30 cellular contexts compared by ENCODE assay signal in the genomic region with DNA sequence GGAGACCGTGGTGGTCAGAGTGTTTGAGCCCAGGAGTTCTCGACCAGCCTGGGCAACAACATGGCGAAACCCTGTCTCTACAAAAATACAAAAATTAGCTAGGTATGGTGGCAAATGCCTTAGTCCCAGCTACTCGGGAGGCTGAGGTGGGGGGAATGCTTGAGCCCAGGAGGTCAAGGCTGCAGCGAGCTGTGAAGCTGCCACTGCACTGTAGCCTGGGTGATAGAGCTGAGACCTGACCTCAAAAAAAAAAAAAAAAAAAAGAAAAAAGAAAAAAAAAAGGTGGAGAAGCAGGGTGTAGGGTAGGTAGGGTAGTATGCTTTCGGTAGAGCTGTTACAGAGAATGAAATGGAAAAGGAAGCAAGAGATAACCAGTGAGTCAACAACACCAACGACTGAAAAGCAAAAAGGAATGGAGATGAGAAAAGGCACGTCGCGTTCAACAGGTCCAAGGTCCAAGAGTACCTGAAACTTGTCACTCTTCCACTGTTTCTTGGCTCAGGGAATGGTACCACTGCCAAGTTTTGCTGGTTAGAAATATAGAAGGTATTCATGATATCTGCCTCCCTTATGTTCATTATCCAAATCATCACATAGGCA. TPM values are rescaled to one million over a fixed set of nuclear protein-coding genes. Genes with fewer than 3 reads are reported as not detected.
DNase-seq lines count a peak whose midpoint lies in the region; ATAC-seq and TF ChIP-seq lines count a peak whose summit lies in the region.
"Had no signal": no experiment of that assay in that cellular context is flagged by ENCODE, and none has a peak within 500 bp of the region (broad histone marks: within the 10 kb centered on the region; RNA-seq: fewer than 3 reads in every experiment).

No MANE protein-coding gene starts in this region.

- no peak overlapping the region for H3K4me2 ChIP-seq in GM23338

- H3K4me1 Mint-ChIP-seq in GM23338 = peaks cover 27% of the 10 kb centered on the region
- H3K4me1 Mint-ChIP-seq in brain = peaks cover 61% of the 10 kb centered on the region
- H3K4me1 Mint-ChIP-seq in progenitor cell of endocrine pancreas (ENCODE audit: low read depth) = peaks cover 35% of the 10 kb centered on the region
- H3K4me1 Mint-ChIP-seq in stimulated activated naive CD8-positive, alpha-beta T cell treated with anti-CD3 and anti-CD28 coated beads, Interleukin-15, amount 100 ng/mL, for 72 hours = peaks cover 34% of the 10 kb centered on the region

- no peaks in the 10 kb centered on the region for H3K9me2 ChIP-seq in GM23338 (ENCODE audit: insufficient read depth)

- peaks cover 91% of the 10 kb centered on the region for H3K79me2 ChIP-seq in GM23338 (replicated peaks; ENCODE audit: insufficient read depth)

- H3F3A ChIP-seq in GM23338 (replicated peaks; ENCODE audit: low read depth) = no peaks in the 10 kb centered on the region

- no peaks in the 10 kb centered on the region for H3K27me3 ChIP-seq in GM23338 (ENCODE audit: insufficient read depth)
- H3K27me3 ChIP-seq in liver (ENCODE audit: control insufficient read depth in 4 of 4, insufficient read depth in 4 of 4, low read length in 3 of 4) = no peaks in the 10 kb centered on the region
- H3K27me3 ChIP-seq in foreskin keratinocyte = no peaks in the 10 kb centered on the region
- no peaks in the 10 kb centered on the region for H3K27me3 ChIP-seq in gastroesophageal sphincter
- H3K27me3 ChIP-seq: ascending aorta, BE2C, esophagus muscularis mucosa, sigmoid colon, upper lobe of left lung had no signal

- no peak for TF ChIP-seq POLR2A in gastroesophageal sphincter (IDR thresholded peaks at IDR 0.05)

- DNase-seq in GM23338 (ENCODE audit: low spot score) = no peak
- no peak for DNase-seq in progenitor cell of endocrine pancreas (ENCODE audit: low spot score, unreplicated experiment)
- no peak for DNase-seq in foreskin keratinocyte
- DNase-seq in stimulated activated naive CD8-positive, alpha-beta T cell treated with anti-CD3 and anti-CD28 coated beads, Interleukin-15, amount 100 ng/mL, for 72 hours = no peak
- no peak for DNase-seq in stimulated activated CD8-positive, alpha-beta memory T cell treated with anti-CD3 and anti-CD28 coated beads, Interleukin-4, amount 100 ng/mL, for 48 hours
- DNase-seq: activated B cell treated with CpG ODN at 0.5 μM for 24 hours; activated CD4-positive, alpha-beta T cell treated with anti-CD3 and anti-CD28 coated beads, Interleukin-2, amount 10 ng/mL, durations not matched to agents 7 days and 5 days; activated gamma-delta T cell; activated naive CD8-positive, alpha-beta T cell treated with anti-CD3 and anti-CD28 coated beads for 36 hours; BE2C; cortex of kidney; DMS79; foreskin fibroblast; Kasumi-1; kidney glomerular epithelial cell; NCI-H1436 treated with DMSO at 0.1 percent for 48 hours; NCI-H510A; psoas muscle; sigmoid colon; stimulated activated CD4-positive, alpha-beta T cell treated with anti-CD3 and anti-CD28 coated beads, Interleukin-4, amount 100 ng/mL, for 24 hours; T-helper 1 cell; upper lobe of left lung had no signal

- TF ChIP-seq CTCF in GM23338 (conservative IDR thresholded peaks at IDR 0.05; ENCODE audit: low read depth in 2 of 2) (no peak), brain (conservative IDR thresholded peaks at IDR 0.05) (no peak), liver (IDR thresholded peaks at IDR 0.05; ENCODE audit: low read depth, low read length, missing input control) (no peak), progenitor cell of endocrine pancreas (IDR thresholded peaks at IDR 0.05; ENCODE audit: unreplicated experiment) (no peak), foreskin keratinocyte (conservative IDR thresholded peaks at IDR 0.05) (no peak), gastroesophageal sphincter (IDR thresholded peaks at IDR 0.05) (no peak)

- H3K9me3 Mint-ChIP-seq in GM23338 (no peaks in the 10 kb centered on the region), brain (peaks cover 0 to 11% (median 0%) of the 10 kb centered on the region in 5 experiments), progenitor cell of endocrine pancreas (ENCODE audit: low read depth) (no peaks in the 10 kb centered on the region)
- H3K9me3 Mint-ChIP-seq in stimulated activated naive CD8-positive, alpha-beta T cell treated with anti-CD3 and anti-CD28 coated beads, Interleukin-15, amount 100 ng/mL, for 72 hours = peaks cover 0 to 3% of the 10 kb centered on the region in 2 donors
- H3K9me3 Mint-ChIP-seq: activated B cell treated with CpG ODN at 0.5 μM for 24 hours had no signal

- peak in 1 of 2 donors; percentile 41 for TF ChIP-seq RAD21 in liver (IDR thresholded peaks at IDR 0.05)

- H3K27me3 Mint-ChIP-seq in GM23338 (ENCODE audit: insufficient read depth, low read depth, poor library complexity) (peaks cover 3% of the 10 kb centered on the region), brain (peaks cover 8% of the 10 kb centered on the region), progenitor cell of endocrine pancreas (no peaks in the 10 kb centered on the region)
- H3K27me3 Mint-ChIP-seq in stimulated activated naive CD8-positive, alpha-beta T cell treated with anti-CD3 and anti-CD28 coated beads, Interleukin-15, amount 100 ng/mL, for 72 hours = no peaks in the 10 kb centered on the region
- H3K27me3 Mint-ChIP-seq: activated B cell treated with CpG ODN at 0.5 μM for 24 hours; activated CD4-positive, alpha-beta T cell treated with anti-CD3 and anti-CD28 coated beads, Interleukin-2, amount 10 ng/mL, durations not matched to agents 7 days and 5 days; activated naive CD8-positive, alpha-beta T cell treated with anti-CD3 and anti-CD28 coated beads for 36 hours had no signal

- no peak for TF ChIP-seq EP300 in gastroesophageal sphincter (IDR thresholded peaks at IDR 0.05)

- no peak overlapping the region for H2AFZ ChIP-seq in GM23338

- H3K36me3 ChIP-seq in GM23338 (ENCODE audit: insufficient read depth) (0 out of 2 replicates have a peak, but pooled peaks cover 4% of the 10 kb centered on the region), liver (ENCODE audit: control insufficient read depth in 4 of 4, insufficient read depth in 3 of 4, low read depth in 1 of 4, low read length in 3 of 4) (no peaks in the 10 kb centered on the region), gastroesophageal sphincter (peaks cover 0 to 8% of the 10 kb centered on the region in 2 donors)

- H3K4me1 ChIP-seq in GM23338 (ENCODE audit: insufficient read depth) = peaks cover 14% of the 10 kb centered on the region
- peaks cover 5 to 30% (median 15%) of the 10 kb centered on the region in 4 donors for H3K4me1 ChIP-seq in liver (ENCODE audit: control insufficient read depth in 4 of 4, insufficient read depth in 4 of 4, low read length in 3 of 4)
- H3K4me1 ChIP-seq in foreskin keratinocyte = peaks cover 10% of the 10 kb centered on the region
- peaks cover 0 to 64% (median 10%) of the 10 kb centered on the region in 3 donors for H3K4me1 ChIP-seq in gastroesophageal sphincter
- H3K4me1 ChIP-seq: BE2C had no signal

- H3K9ac ChIP-seq in liver (ENCODE audit: low read depth in 1 of 2, low read length in 2 of 2) = peak overlapping the region in 1 of 2 donors; percentile 11

- H3K4me3 ChIP-seq in GM23338 (no peak overlapping the region), liver (ENCODE audit: low read depth in 1 of 3, low read length in 3 of 3) (peak overlapping the region in 1 of 3 donors; percentile 3), gastroesophageal sphincter (no peak overlapping the region)
- H3K4me3 ChIP-seq: ascending aorta, esophagus muscularis mucosa, HAP-1, lung, psoas muscle, sigmoid colon, SK-N-MC had no signal

- H3K36me3 Mint-ChIP-seq in GM23338 (ENCODE audit: low read depth) (peaks cover 25% of the 10 kb centered on the region; the same call in 2 of the 3 replicates), brain (peaks cover 45% of the 10 kb centered on the region), progenitor cell of endocrine pancreas (ENCODE audit: insufficient read depth) (peaks cover 10% of the 10 kb centered on the region)

- H3K4me3 Mint-ChIP-seq in GM23338 (no peak overlapping the region; the same call in 2 of the 3 replicates), brain (peak overlapping the region; percentile 46 to 72 (median 59)), progenitor cell of endocrine pancreas (ENCODE audit: low read depth) (peak overlapping the region; percentile 45)
- H3K4me3 Mint-ChIP-seq in stimulated activated naive CD8-positive, alpha-beta T cell treated with anti-CD3 and anti-CD28 coated beads, Interleukin-15, amount 100 ng/mL, for 72 hours = no peak overlapping the region
- H3K4me3 Mint-ChIP-seq: activated B cell treated with CpG ODN at 0.5 μM for 24 hours; activated CD4-positive, alpha-beta T cell treated with anti-CD3 and anti-CD28 coated beads, Interleukin-2, amount 10 ng/mL, durations not matched to agents 7 days and 5 days; activated naive CD8-positive, alpha-beta T cell treated with anti-CD3 and anti-CD28 coated beads for 36 hours had no signal

- H3K27ac ChIP-seq in GM23338 (ENCODE audit: low read depth) = peak overlapping the region; percentile 45; the same call in 1 of the 2 replicates
- peak overlapping the region; percentile 79 to 87 for H3K27ac ChIP-seq in liver (ENCODE audit: low read depth in 1 of 2, low read length in 2 of 2)
- H3K27ac ChIP-seq in foreskin keratinocyte = no peak overlapping the region
- no peak overlapping the region for H3K27ac ChIP-seq in gastroesophageal sphincter
- H3K27ac ChIP-seq: ascending aorta, esophagus muscularis mucosa, psoas muscle, sigmoid colon, SK-N-MC had no signal

- WGBS in liver = 46% methylated on average over 10 of the region's 10 CpGs
- 82 to 100% methylated on average over 3 to 10 of the region's 10 CpGs for WGBS in gastroesophageal sphincter (ENCODE audit: low coverage in 1 of 2), 2 donors

- H4K20me1 ChIP-seq in GM23338 (replicated peaks; ENCODE audit: insufficient read depth) = peaks cover 20% of the 10 kb centered on the region

- H3K27ac Mint-ChIP-seq in GM23338 = no peak overlapping the region; the same call in 1 of the 2 replicates
- peak overlapping the region in 2 of 5 experiments; percentile 34 to 59 for H3K27ac Mint-ChIP-seq in brain
- H3K27ac Mint-ChIP-seq in progenitor cell of endocrine pancreas = peak overlapping the region; percentile 3
- H3K27ac Mint-ChIP-seq in stimulated activated naive CD8-positive, alpha-beta T cell treated with anti-CD3 and anti-CD28 coated beads, Interleukin-15, amount 100 ng/mL, for 72 hours = no peak overlapping the region
- H3K27ac Mint-ChIP-seq: activated B cell treated with CpG ODN at 0.5 μM for 24 hours; activated CD4-positive, alpha-beta T cell treated with anti-CD3 and anti-CD28 coated beads, Interleukin-2, amount 10 ng/mL, durations not matched to agents 7 days and 5 days; activated naive CD8-positive, alpha-beta T cell treated with anti-CD3 and anti-CD28 coated beads for 36 hours had no signal

- H3K9me3 ChIP-seq in liver (ENCODE audit: control insufficient read depth in 4 of 4, low read length in 3 of 4) (no peaks in the 10 kb centered on the region), gastroesophageal sphincter (no peaks in the 10 kb centered on the region)
- H3K9me3 ChIP-seq: ascending aorta, BE2C, esophagus muscularis mucosa, HAP-1, psoas muscle, sigmoid colon, upper lobe of left lung had no signal

- ATAC-seq in GM23338 = no peak
- no peak for ATAC-seq in foreskin keratinocyte
- ATAC-seq in stimulated activated naive CD8-positive, alpha-beta T cell treated with anti-CD3 and anti-CD28 coated beads, Interleukin-15, amount 100 ng/mL, for 72 hours = no peak
- ATAC-seq in gastroesophageal sphincter = no peak
- ATAC-seq: psoas muscle had no signal

RNA-seq across cellular contexts. Expression of a gene that starts 4.3 kb away (rescaled TPM):
- 19.7 and 20.0 TPM in 2 replicates for total RNA-seq in GM23338 (2014; rRNA removed; shearing (Covaris generic))
- polyA plus RNA-seq in GM23338 (2016; fragmentation: Nextera tagmentation; extraction: Ambion mirVana) = 7.7 and 9.7 TPM in 2 replicates
- 10.2 TPM for polyA plus RNA-seq in brain (ENCODE audit: insufficient read depth, low read depth, low replicate concordance)
- total RNA-seq in liver = 10 to 100 TPM; 11.6 to 23.4 TPM
- polyA plus RNA-seq in liver = 1 to 10 TPM; 3.3 to 4.1 TPM
- 23.4 and 24.5 TPM in 2 replicates for total RNA-seq in progenitor cell of endocrine pancreas
- 16.6 and 19.5 TPM in 2 replicates for total RNA-seq in foreskin keratinocyte
- polyA plus RNA-seq in foreskin keratinocyte = 4.6 and 5.3 TPM in 2 replicates
- total RNA-seq in gastroesophageal sphincter = 10 to 100 TPM; 18.7 to 40.8 (median 25.9) TPM

Comparison
In these comparisons a context has a peak if more than half of its experiments do, and no peak if none do; other contexts are left out.
1. H3K27ac ChIP-seq: peak in GM23338 (single experiment) and liver (2 of 2); none in foreskin keratinocyte (single experiment) and gastroesophageal sphincter (0 of 4).
2. H3K4me3 Mint-ChIP-seq: peak in brain (5 of 5) and progenitor cell of endocrine pancreas (single experiment); none in GM23338 (single experiment) and stimulated activated naive CD8-positive, alpha-beta T cell treated with anti-CD3 and anti-CD28 coated beads, Interleukin-15, amount 100 ng/mL, for 72 hours (0 of 2).